Comparison of ENCODE assay signal across 1 cellular context in genomic region chr4:128812360-128812958, GRCh38.
TF ChIP-seq lines count a peak whose summit lies in the region.

No MANE protein-coding gene starts in this region.

TF ChIP-seq in HEK293, 187 proteins besides CTCF, POLR2A, EP300 and RAD21 (continued from another document):
- TF ChIP-seq ZBTB20 (tag by site-specific recombination; IDR thresholded peaks at IDR 0.05) (peak; percentile 50; the same call in 1 of the 2 replicates), ZNF692 (tag by site-specific recombination; IDR thresholded peaks at IDR 0.05) (peak; percentile 71; the same call in 1 of the 2 replicates), ZIC2 (tag by site-specific recombination; IDR thresholded peaks at IDR 0.05) (peak; percentile 73), ZBTB8A (tag by site-specific recombination; IDR thresholded peaks at IDR 0.05) (peak; percentile 6), IKZF3 (tag by site-specific recombination; IDR thresholded peaks at IDR 0.05) (0 out of 2 replicates have a peak, but pooled peaks have one; percentile 2), PRDM10 (tag by site-specific recombination; IDR thresholded peaks at IDR 0.05) (peak; percentile 77), ZBTB49 (tag by site-specific recombination; IDR thresholded peaks at IDR 0.05; ENCODE audit: low read depth) (no peak)
